8 cellular contexts compared by ENCODE assay signal in genomic region chr14:51989293-51990234, GRCh38. TPM values are rescaled to one million over a fixed set of nuclear protein-coding genes. Genes with fewer than 3 reads are reported as not detected.
A peak's percentile ranks its signal among the peaks of the same experiment; 100 is the strongest.
DNase-seq lines count a peak whose midpoint lies in the region; ATAC-seq, FAIRE-seq and TF ChIP-seq lines count a peak whose summit lies in the region.

TSS of gene RTRAF (plus strand) at chr14:51989546. CDS start at chr14:51989640, 94 bp downstream.

- peaks cover 17% of the 10 kb centered on the region for H3K4me1 Mint-ChIP-seq in endodermal cell

- TF ChIP-seq CTCF in endodermal cell (conservative IDR thresholded peaks at IDR 0.05) = no peak

- ATAC-seq in GM21367 (IDR thresholded peaks at IDR 0.05; ENCODE audit: unreplicated experiment) = peak; percentile 93

- H3K4me3 ChIP-seq in endodermal cell (ENCODE audit: low read length) = peak within 1 kb of the TSS; percentile 100
- peak within 1 kb of the TSS; percentile 98 for H3K4me3 ChIP-seq in mesodermal cell (ENCODE audit: extremely low read depth, insufficient read depth, low read length, poor library complexity, severe bottlenecking)

- H3K36me3 ChIP-seq in endodermal cell (ENCODE audit: control insufficient read depth, insufficient read depth, low read length) = peaks cover 35% of the 10 kb centered on the region
- H3K36me3 ChIP-seq in mesodermal cell (ENCODE audit: control insufficient read depth, insufficient read depth, low read length) = peaks cover 17% of the 10 kb centered on the region

- H3K4me3 Mint-ChIP-seq in endodermal cell = peak within 1 kb of the TSS; percentile 83

- H3K27me3 ChIP-seq in endodermal cell (ENCODE audit: control insufficient read depth, insufficient read depth, low read length, poor library complexity, severe bottlenecking) = peaks cover 6% of the 10 kb centered on the region

- peaks cover 3% of the 10 kb centered on the region for H3K4me1 ChIP-seq in endodermal cell (ENCODE audit: control insufficient read depth, insufficient read depth, low read length)
- peaks cover 4% of the 10 kb centered on the region for H3K4me1 ChIP-seq in mesodermal cell (ENCODE audit: control insufficient read depth, insufficient read depth, low read length, poor library complexity, severe bottlenecking)

- peaks cover 11% of the 10 kb centered on the region for H3K27me3 Mint-ChIP-seq in endodermal cell (ENCODE audit: insufficient read depth)

- peak within 1 kb of the TSS; percentile 79 for H3K27ac ChIP-seq in endodermal cell (ENCODE audit: low read depth, low read length)
- H3K27ac ChIP-seq in mesodermal cell (ENCODE audit: low read depth, low read length, severe bottlenecking) = peak within 1 kb of the TSS; percentile 68

- peaks cover 27% of the 10 kb centered on the region for H3K36me3 Mint-ChIP-seq in endodermal cell (ENCODE audit: low read depth)

- H3K9me3 ChIP-seq in endodermal cell (ENCODE audit: control insufficient read depth, low read length) = no peaks in the 10 kb centered on the region
- H3K9me3 ChIP-seq in mesodermal cell (ENCODE audit: control insufficient read depth, low read length) = no peaks in the 10 kb centered on the region

- peak within 1 kb of the TSS; percentile 95 for H3K27ac Mint-ChIP-seq in endodermal cell

- DNase-seq in COR-L47 (lab: John Stamatoyannopoulos, UW) (peak; percentile 95), HTR-8/SVneo (ENCODE audit: insufficient read length, low spot score) (peak; percentile 84), NOMO-1 treated with dmso at 0.1 percent for 144 hours (lab: John Stamatoyannopoulos, UW; ENCODE audit: unreplicated experiment) (peak; percentile 93), endodermal cell (peak; percentile 96)
- peak; percentile 77 for DNase-seq in activated CD8-positive, alpha-beta memory T cell treated with anti-CD3 and anti-CD28 coated beads, Interleukin-2, amount 50 U/mL, for 1 hour (ENCODE audit: extremely low read depth)
- DNase-seq in stimulated activated CD8-positive, alpha-beta memory T cell treated with anti-CD3 and anti-CD28 coated beads, Interleukin-15, amount 100 ng/mL, for 4 hours (ENCODE audit: low read depth in 2 of 2) = peak; percentile 82 to 83

- peak; percentile 82 for FAIRE-seq in HTR-8/SVneo (lab: Jason Lieb, UNC)

- 0 to 1% methylated on average over 23 to 72 of the region's 72 CpGs for WGBS in endodermal cell (ENCODE audit: insufficient coverage in 1 of 2, insufficient read length in 1 of 2), 2 experiments
- 0 to 1% methylated on average over 61 to 64 of the region's 72 CpGs for WGBS in mesodermal cell (ENCODE audit: insufficient coverage in 2 of 2), 2 experiments

- H3K9me3 Mint-ChIP-seq in endodermal cell = no peaks in the 10 kb centered on the region

- peak within 1 kb of the TSS; percentile 90 for H3K9ac ChIP-seq in endodermal cell (ENCODE audit: extremely low read depth, low read length, poor library complexity, severe bottlenecking)

RNA-seq across cellular contexts. Expression of gene RTRAF, which starts in this region (rescaled TPM):
- 100 to 1,000 TPM; 284 to 307 TPM for total RNA-seq in endodermal cell
- 355 TPM for polyA plus RNA-seq in endodermal cell (2013, experiment 1 of 2)
- polyA plus RNA-seq in endodermal cell (2013, experiment 2 of 2) = 325 TPM
- 343 TPM for polyA plus RNA-seq in mesodermal cell (2013, experiment 1 of 2)
- 370 TPM for polyA plus RNA-seq in mesodermal cell (2013, experiment 2 of 2)

Comparison
In these comparisons a context has a peak if more than half of its experiments do, and no peak if none do; other contexts are left out.
1. Peak in every context shown above with its lines: DNase-seq, ATAC-seq, H3K4me3 ChIP-seq and H3K27ac ChIP-seq.